8 cellular contexts compared by ENCODE assay signal in genomic region chr14:49861923-49862673, GRCh38. TPM values are rescaled to one million over a fixed set of nuclear protein-coding genes. Genes with fewer than 3 reads are reported as not detected.
DNase-seq lines count a peak whose midpoint lies in the region; ATAC-seq and TF ChIP-seq lines count a peak whose summit lies in the region.

No MANE protein-coding gene starts in this region.

- H3K4me1 Mint-ChIP-seq in activated T-helper 17 cell treated with anti-CD3 and anti-CD28 coated beads, Interleukin-2, amount 50 U/mL, for 72 hours = peaks cover 11% of the 10 kb centered on the region
- peaks cover 19% of the 10 kb centered on the region for H3K4me1 Mint-ChIP-seq in nephron progenitor cell

- DNase-seq in COR-L47 (lab: John Stamatoyannopoulos, UW) = peak; percentile 72
- peak; percentile 67 for DNase-seq in LNCaP clone FGC (ENCODE audit: low read depth)
- peak; percentile 68 for DNase-seq in RPMI8226
- peak; percentile 86 for DNase-seq in fibroblast of the conjunctiva (ENCODE audit: low read depth)
- DNase-seq in nephron progenitor cell = peak; percentile 83
- peak; percentile 72 for DNase-seq in stimulated activated naive CD4-positive, alpha-beta T cell treated with Interleukin-2 at 50 U/mL for 16 hours (lab: John Stamatoyannopoulos, UW)

- H3K36me3 Mint-ChIP-seq in activated T-helper 17 cell treated with anti-CD3 and anti-CD28 coated beads, Interleukin-2, amount 50 U/mL, for 72 hours (ENCODE audit: low read depth) = no peaks in the 10 kb centered on the region
- no peaks in the 10 kb centered on the region for H3K36me3 Mint-ChIP-seq in nephron progenitor cell (ENCODE audit: low read depth)

- H3K9me3 Mint-ChIP-seq in activated T-helper 17 cell treated with anti-CD3 and anti-CD28 coated beads, Interleukin-2, amount 50 U/mL, for 72 hours = no peaks in the 10 kb centered on the region
- H3K9me3 Mint-ChIP-seq in nephron progenitor cell = no peaks in the 10 kb centered on the region

- ATAC-seq in GM21619 (IDR thresholded peaks at IDR 0.05; ENCODE audit: unreplicated experiment) = peak; percentile 13
- peak; percentile 10 for ATAC-seq in activated T-helper 17 cell treated with anti-CD3 and anti-CD28 coated beads, Interleukin-2, amount 50 U/mL, for 72 hours (replicated peaks)

- TF ChIP-seq CTCF in LNCaP clone FGC (IDR thresholded peaks at IDR 0.05; ENCODE audit: control insufficient read depth, extremely low read depth, insufficient read depth) = peak; percentile 100
- peak; percentile 100 for TF ChIP-seq CTCF in nephron progenitor cell (IDR thresholded peaks at IDR 0.05)

- H3K27me3 Mint-ChIP-seq in activated T-helper 17 cell treated with anti-CD3 and anti-CD28 coated beads, Interleukin-2, amount 50 U/mL, for 72 hours = no peaks in the 10 kb centered on the region
- H3K27me3 Mint-ChIP-seq in nephron progenitor cell (ENCODE audit: low read depth, poor library complexity) = no peaks in the 10 kb centered on the region

- H3K4me3 ChIP-seq in LNCaP clone FGC (ENCODE audit: low read depth, low read length) = peak overlapping the region; percentile 61

- no peak overlapping the region for H3K4me3 Mint-ChIP-seq in activated T-helper 17 cell treated with anti-CD3 and anti-CD28 coated beads, Interleukin-2, amount 50 U/mL, for 72 hours
- H3K4me3 Mint-ChIP-seq in nephron progenitor cell = no peak overlapping the region

- no peak overlapping the region for H3K27ac Mint-ChIP-seq in activated T-helper 17 cell treated with anti-CD3 and anti-CD28 coated beads, Interleukin-2, amount 50 U/mL, for 72 hours
- H3K27ac Mint-ChIP-seq in nephron progenitor cell = no peak overlapping the region

RNA-seq across cellular contexts. Expression of gene NEMF, which starts 9.5 kb away (rescaled TPM):
- total RNA-seq in activated T-helper 17 cell treated with anti-CD3 and anti-CD28 coated beads, Interleukin-2, amount 50 U/mL, for 72 hours = 10 to 100 TPM; 79.9 to 86.6 TPM

RNA-seq across cellular contexts. Expression of gene ARF6, which starts 30.8 kb away (rescaled TPM):
- 100 to 1,000 TPM; 161 to 163 TPM for total RNA-seq in activated T-helper 17 cell treated with anti-CD3 and anti-CD28 coated beads, Interleukin-2, amount 50 U/mL, for 72 hours

Comparison
In these comparisons a context has a peak if more than half of its experiments do, and no peak if none do; other contexts are left out.
1. Peak in every context shown above with its lines: DNase-seq, ATAC-seq and H3K4me3 ChIP-seq.